Comparison of ENCODE assay signal across 9 cellular contexts in the genomic region with DNA sequence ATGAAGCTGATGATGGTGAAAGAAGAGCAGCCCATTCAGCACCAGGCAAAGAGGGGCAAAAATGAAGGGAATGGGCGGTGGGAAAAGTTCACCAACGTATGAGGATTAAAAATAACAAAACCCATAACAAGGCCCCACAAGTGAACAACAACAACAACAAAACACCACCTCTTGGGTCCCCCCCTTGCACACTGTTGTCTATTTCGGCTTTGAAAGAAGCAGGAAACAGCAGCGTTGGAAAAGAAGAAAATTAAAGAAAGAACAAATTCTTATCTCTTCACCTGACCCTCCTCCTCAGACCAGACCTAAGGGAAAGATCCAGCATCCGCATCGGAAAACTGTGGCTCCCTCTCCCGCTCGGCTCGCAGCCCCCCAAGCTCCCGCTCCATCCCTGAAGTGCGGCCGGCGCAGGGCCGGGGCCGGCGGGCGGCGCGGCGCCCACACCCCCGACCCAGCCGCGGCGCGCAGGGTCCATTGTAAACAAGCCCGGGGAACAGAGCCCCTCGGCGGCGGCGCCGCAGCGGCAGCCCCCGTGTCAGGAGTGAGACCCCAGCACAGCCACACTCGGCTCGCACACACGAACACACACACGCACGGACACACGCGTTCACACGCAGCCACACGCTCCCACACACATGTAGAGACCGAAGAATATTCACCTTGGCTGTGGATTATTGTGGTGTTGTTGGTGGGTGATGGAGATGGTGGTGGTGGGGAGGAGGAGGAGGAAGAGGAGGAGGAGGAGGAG. TPM values are rescaled to one million over a fixed set of nuclear protein-coding genes. Genes with fewer than 3 reads are reported as not detected.
A peak's percentile ranks its signal among the peaks of the same experiment; 100 is the strongest.
DNase-seq lines count a peak whose midpoint lies in the region; ATAC-seq, FAIRE-seq and TF ChIP-seq lines count a peak whose summit lies in the region.
"Had no signal": no experiment of that assay in that cellular context is flagged by ENCODE, and none has a peak within 500 bp of the region (broad histone marks: within the 10 kb centered on the region; RNA-seq: fewer than 3 reads in every experiment).

No MANE protein-coding gene starts in this region.

- 1% methylated on average over 42 of the region's 43 CpGs; no CpG with 5 or more reads in 1 of the 2 experiments for WGBS in H1 (ENCODE audit: extremely low coverage in 1 of 2, insufficient coverage in 1 of 2, insufficient read length in 1 of 2, insufficient replicate concordance in 2 of 2, low coverage in 1 of 2, low lambda C conversion rate in 2 of 2, missing lambda C conversion rate in 1 of 2), 2 experiments

- peak overlapping the region; percentile 76; the same call in 1 of the 2 replicates for H2AFZ ChIP-seq in H1 (ENCODE audit: low read length)

- no peak overlapping the region for H3K23ac ChIP-seq in H1 (ENCODE audit: insufficient read length)

- H2BK15ac ChIP-seq in H1 (ENCODE audit: low read length): peak overlapping the region; percentile 75; the same call in 1 of the 2 replicates

- no peak for TF ChIP-seq POLR2A in H1 (IDR thresholded peaks at IDR 0.05; ENCODE audit: control extremely low read depth in 1 of 2, low read depth in 2 of 2, low read length in 2 of 2)

- H4K8ac ChIP-seq in H1 (ENCODE audit: extremely low read depth, insufficient read depth, low read length): peak overlapping the region; percentile 83

- H3K9me3 ChIP-seq in RWPE2 (ENCODE audit: severe bottlenecking) (no peaks in the 10 kb centered on the region), H1 (ENCODE audit: insufficient read depth in 2 of 2, low read depth in 1 of 2, low read length in 1 of 2) (no peaks in the 10 kb centered on the region), muscle layer of colon (ENCODE audit: low read length) (no peaks in the 10 kb centered on the region)

- peak overlapping the region; percentile 97 for H4K91ac ChIP-seq in H1 (replicated peaks; ENCODE audit: insufficient read length, low read length)

- peak overlapping the region; percentile 99 for H2BK12ac ChIP-seq in H1 (ENCODE audit: low read depth, low read length)

- POLR2A ChIA-PET in H1 (lab: Charles Lee; ENCODE audit: partially characterized antibody): interaction anchor here (1.0 to 3.9 kb wide), 7 partner anchors 8 to 284 kb away, joined by 3 to 32 read pairs (median 4); no protein-coding TSS in a partner anchor

- 0 out of 2 replicates have a peak overlapping the region, but pooled peaks have one; percentile 55 for H2BK20ac ChIP-seq in H1 (ENCODE audit: low read length)

- H3K4me3 ChIP-seq in RWPE2 (ENCODE audit: severe bottlenecking) (peak overlapping the region; percentile 79), H1 (ENCODE audit: extremely low read depth in 1 of 4, insufficient read depth in 2 of 4, low read depth in 3 of 4, low read length in 4 of 4) (peak overlapping the region; percentile 78 to 97 (median 92)), muscle layer of colon (ENCODE audit: low read depth in 1 of 2, low read length in 2 of 2) (peak overlapping the region; percentile 47 to 97)

- no peaks in the 10 kb centered on the region for H3K27me3 ChIP-seq in RWPE2 (ENCODE audit: insufficient read depth, poor library complexity, severe bottlenecking)
- H3K27me3 ChIP-seq in H1 (replicated peaks in 1 of 4; ENCODE audit: control insufficient read depth in 3 of 4, extremely low read depth in 1 of 4, insufficient read depth in 3 of 4, low read length in 3 of 4): no peaks in the 10 kb centered on the region
- no peaks in the 10 kb centered on the region for H3K27me3 ChIP-seq in muscle layer of colon (ENCODE audit: control insufficient read depth in 1 of 2, insufficient read depth in 2 of 2, low read length in 2 of 2)

- H3K4me1 ChIP-seq in RWPE2 (ENCODE audit: insufficient read depth, poor library complexity, severe bottlenecking): peaks cover 21% of the 10 kb centered on the region
- H3K4me1 ChIP-seq in H1 (replicated peaks in 1 of 4; ENCODE audit: control insufficient read depth in 3 of 4, insufficient read depth in 4 of 4, low read length in 3 of 4): peaks cover 0 to 8% (median 3%) of the 10 kb centered on the region in 4 experiments; a peak in 3 of 7 replicates
- peaks cover 25% of the 10 kb centered on the region for H3K4me1 ChIP-seq in muscle layer of colon (ENCODE audit: insufficient read depth, low read length)

- ATAC-seq in RWPE2 (ENCODE audit: low read depth): no peak
- ATAC-seq in HG02588 (IDR thresholded peaks at IDR 0.05; ENCODE audit: unreplicated experiment): no peak
- no peak for ATAC-seq in GM21717 (IDR thresholded peaks at IDR 0.05; ENCODE audit: unreplicated experiment)

- H3K27ac ChIP-seq in RWPE2 (ENCODE audit: poor library complexity, severe bottlenecking) (peak overlapping the region; percentile 92), H1 (ENCODE audit: low read depth, low read length) (peak overlapping the region; percentile 92), muscle layer of colon (ENCODE audit: low read depth, low read length) (peak overlapping the region; percentile 71)

- no peak for FAIRE-seq in H1 (lab: Jason Lieb, UNC)
- FAIRE-seq: endometrium had no signal

- TF ChIP-seq RAD21 in H1 (IDR thresholded peaks at IDR 0.05 in 1 of 2, conservative IDR thresholded peaks at IDR 0.05 in 1 of 2; ENCODE audit: low read depth in 2 of 2, low read length in 2 of 2): no peak

- H2BK120ac ChIP-seq in H1 (replicated peaks; ENCODE audit: low read depth, low read length): peak overlapping the region; percentile 49

- H3K4ac ChIP-seq in H1 (replicated peaks; ENCODE audit: insufficient read length, low read depth, low read length): peak overlapping the region; percentile 98

- DNase-seq in activated gamma-delta T cell (lab: John Stamatoyannopoulos, UW) (peak; percentile 24), activated gamma-delta T cell treated with Interleukin-2 at 50 U/mL for 16 hours (no peak), RWPE2 (ENCODE audit: low spot score) (no peak), H1 (ENCODE audit: low read depth in 1 of 2, low spot score in 2 of 2) (peak in 1 of 2 experiments; percentile 60)
- no peak for DNase-seq in stimulated activated CD4-positive, alpha-beta T cell treated with anti-CD3 and anti-CD28 coated beads, Interleukin-2, amount 100 ng/mL, for 24 hours

- peaks cover 0 to 2% of the 10 kb centered on the region in 2 experiments for H4K20me1 ChIP-seq in H1 (replicated peaks in 1 of 2; ENCODE audit: control insufficient read depth in 1 of 2, insufficient read depth in 2 of 2, low read length in 2 of 2)

- H3K18ac ChIP-seq in H1 (ENCODE audit: extremely low read depth, low read length): peak overlapping the region; percentile 86; the same call in 1 of the 2 replicates

- peaks cover 0 to 81% of the 10 kb centered on the region in 2 experiments; a peak in 3 of 4 replicates for H3K79me2 ChIP-seq in H1 (ENCODE audit: control insufficient read depth in 1 of 2, insufficient read depth in 2 of 2, low read length in 2 of 2)

- peak overlapping the region; percentile 78 to 94 for H3K4me2 ChIP-seq in H1 (ENCODE audit: insufficient read depth in 1 of 2, low read depth in 2 of 2, low read length in 2 of 2)

- H4K5ac ChIP-seq in H1 (ENCODE audit: insufficient read length, low read depth, low read length): peak overlapping the region; percentile 100

- CTCF ChIA-PET in H1 (lab: Charles Lee; ENCODE audit: partially characterized antibody): interaction anchor here (0.6 kb wide), 2 partner anchors 7 to 156 kb away, joined by 3 read pairs; no protein-coding TSS in a partner anchor

- H3K36me3 ChIP-seq in RWPE2 (ENCODE audit: low read depth) (peaks cover 11% of the 10 kb centered on the region; the same call in 1 of the 2 replicates), H1 (ENCODE audit: control insufficient read depth in 2 of 4, insufficient read depth in 4 of 4, low read length in 3 of 4) (no peaks in the 10 kb centered on the region; a peak in 1 of 8 replicates), muscle layer of colon (ENCODE audit: insufficient read depth, low read length) (no peaks in the 10 kb centered on the region)

- TF ChIP-seq EP300 in H1 (IDR thresholded peaks at IDR 0.05; ENCODE audit: borderline replicate concordance in 1 of 2, low read depth in 2 of 2, low read length in 2 of 2): no peak

- H3K79me1 ChIP-seq in H1 (ENCODE audit: low read depth, low read length): peaks cover 2% of the 10 kb centered on the region; the same call in 1 of the 2 replicates

- peak overlapping the region; percentile 90 for H3K56ac ChIP-seq in H1 (replicated peaks; ENCODE audit: insufficient read length, low read depth, low read length)

- peak overlapping the region; percentile 74 to 97 (median 86) for H3K9ac ChIP-seq in H1 (replicated peaks in 1 of 4; ENCODE audit: extremely low read depth in 1 of 4, low read depth in 3 of 4, low read length in 3 of 4)
- peak overlapping the region; percentile 83 for H3K9ac ChIP-seq in muscle layer of colon (ENCODE audit: low read length)

- peak overlapping the region; percentile 100 for H2BK5ac ChIP-seq in H1 (ENCODE audit: low read depth, low read length)

- TF ChIP-seq CTCF in RWPE2 (IDR thresholded peaks at IDR 0.05; ENCODE audit: poor library complexity, severe bottlenecking): no peak
- TF ChIP-seq CTCF in H1 (IDR thresholded peaks at IDR 0.05; ENCODE audit: control extremely low read depth in 1 of 3, insufficient read depth in 1 of 3, low read depth in 1 of 3, low read length in 3 of 3): no peak

- H2AK5ac ChIP-seq in H1 (ENCODE audit: low read depth, low read length): peak overlapping the region; percentile 30; the same call in 1 of the 2 replicates

- peaks cover 14% of the 10 kb centered on the region for H3K23me2 ChIP-seq in H1 (ENCODE audit: low read depth, low read length)

- no peak overlapping the region for H3K14ac ChIP-seq in H1 (ENCODE audit: insufficient read length)

TF ChIP-seq in H1, 55 proteins besides CTCF, POLR2A, EP300 and RAD21 (continues in another document):
- no peak for TF ChIP-seq CEBPB (IDR thresholded peaks at IDR 0.05; ENCODE audit: low read depth, low read length)
- no peak for TF ChIP-seq EGR1 (IDR thresholded peaks at IDR 0.05; ENCODE audit: borderline replicate concordance, low read depth, low read length)
- no peak for TF ChIP-seq JUN (IDR thresholded peaks at IDR 0.05; ENCODE audit: low read depth, low read length)
- no peak for TF ChIP-seq CHD1 (IDR thresholded peaks at IDR 0.05; ENCODE audit: low read depth, low read length)
- no peak for TF ChIP-seq CREB1 (IDR thresholded peaks at IDR 0.05)
- TF ChIP-seq SAP30 (IDR thresholded peaks at IDR 0.05; ENCODE audit: insufficient read depth, insufficient replicate concordance, low read length): peak; percentile 62
- no peak for TF ChIP-seq SIRT6 (IDR thresholded peaks at IDR 0.05; ENCODE audit: low read length)
- TF ChIP-seq TBP (IDR thresholded peaks at IDR 0.05; ENCODE audit: low read depth, low read length): peak; percentile 26; the same call in 1 of the 2 replicates

RNA-seq across cellular contexts. Expression of a gene that starts 0.5 kb away (rescaled TPM):
- total RNA-seq in H1 (2021; fragmentation: NEBNext Ultra II Directional; extraction: Animal tissue kit (Norgen Biotek cat#: 25700)): 19.6 and 22.6 TPM in 2 replicates
- 4.0 and 4.9 TPM in 2 replicates for polyA plus RNA-seq in H1 (2011; rRNA removed)
- 6.9 TPM for polyA plus RNA-seq in H1 (2011; cell fraction: cytosol; rRNA removed)
- polyA plus RNA-seq in H1 (2011; cell fraction: nucleus; rRNA removed): 29.8 TPM
- 4.1 to 9.0 TPM (median 6.4 TPM) in 4 replicates for polyA plus RNA-seq in H1 (2012, experiment 1 of 2)
- polyA plus RNA-seq in H1 (2012, experiment 2 of 2): 0.31 TPM
- 4.1 TPM for polyA plus RNA-seq in H1 (2013, experiment 1 of 2)
- 3.4 TPM for polyA plus RNA-seq in H1 (2013, experiment 2 of 2)
- polyA minus RNA-seq in H1 (2011; rRNA and poly(A)+ RNA removed): 126 and 131 TPM in 2 replicates
- 17.4 TPM for polyA minus RNA-seq in H1 (2011; cell fraction: cytosol; rRNA and poly(A)+ RNA removed)
- polyA minus RNA-seq in H1 (2011; cell fraction: nucleus; rRNA and poly(A)+ RNA removed): 149 TPM
